In the genomic region with DNA sequence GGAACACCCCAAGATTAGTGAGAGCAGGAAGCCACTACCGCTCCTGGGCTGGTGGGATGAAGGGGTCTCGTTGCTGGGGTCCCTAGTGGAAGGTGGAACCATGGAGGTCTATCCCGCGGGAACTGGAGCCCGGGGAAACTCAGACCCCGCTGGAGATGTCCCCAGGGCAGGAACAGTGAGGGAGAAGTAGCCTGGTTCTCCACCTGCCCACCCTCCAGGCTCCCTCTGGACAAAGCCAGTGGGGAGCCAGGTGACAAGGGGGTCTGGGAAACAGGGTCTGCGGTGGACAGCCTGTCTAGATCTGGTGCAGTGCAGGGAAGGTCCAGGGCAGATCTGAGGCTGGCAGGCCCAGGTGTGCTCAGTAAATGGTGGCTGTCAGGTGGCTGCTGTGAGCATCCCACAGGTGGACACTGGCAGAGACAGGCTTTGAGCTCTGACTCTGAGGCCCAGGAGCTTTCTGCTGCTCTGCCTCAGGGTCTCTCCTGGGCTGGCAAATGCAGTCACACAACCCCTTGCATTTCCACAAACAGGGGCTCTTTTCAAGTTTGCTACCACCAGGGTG, we compare ENCODE assay signal across 1 cellular context.
TF ChIP-seq lines count a peak whose summit lies in the region.

No MANE protein-coding gene starts in this region.

TF ChIP-seq in IMR-90, 13 proteins besides CTCF, POLR2A, EP300 and RAD21:
- TF ChIP-seq MAZ (IDR thresholded peaks at IDR 0.05; ENCODE audit: borderline replicate concordance, low read depth, low read length), result no peak
